1 cellular context compared by ENCODE assay signal in the genomic region with DNA sequence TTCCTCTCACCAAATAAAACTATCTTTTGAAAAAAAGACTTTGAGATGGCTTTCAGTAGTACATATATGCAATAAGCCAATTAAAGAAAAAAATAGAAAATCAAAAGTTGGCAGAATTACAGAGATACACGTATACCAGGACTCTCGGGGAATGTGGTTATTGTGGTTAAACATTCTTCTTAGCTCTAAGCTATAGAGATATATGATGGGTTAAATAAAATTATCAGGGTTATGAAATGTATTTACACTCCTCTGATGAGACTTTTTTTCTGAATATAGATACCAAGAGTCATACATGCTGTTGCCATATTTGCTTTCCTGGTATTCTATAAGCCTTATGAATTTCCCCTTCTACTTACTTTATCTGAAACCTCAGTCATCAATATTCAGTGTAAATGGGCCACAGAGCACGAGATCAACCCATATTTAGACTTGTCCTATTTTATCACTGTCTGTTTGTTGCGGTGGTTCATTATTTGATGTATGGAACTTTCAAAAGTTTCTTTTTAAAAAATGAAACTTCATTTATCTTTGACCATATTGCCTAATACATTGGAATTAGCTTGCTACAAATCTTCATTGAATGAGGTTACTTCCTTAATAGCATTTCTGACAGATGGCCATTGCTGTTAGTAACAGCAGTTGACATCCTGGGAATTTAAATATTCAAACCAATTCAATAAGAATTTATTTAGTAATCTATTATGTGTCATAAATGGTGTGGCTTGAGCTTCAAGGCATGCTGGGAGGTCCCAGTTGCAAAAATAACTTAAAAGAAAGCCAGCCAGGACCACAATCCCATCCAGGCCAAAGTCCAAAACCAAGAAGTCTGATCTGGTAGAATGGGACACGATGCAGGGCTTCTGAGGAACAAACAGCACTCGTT.
TF ChIP-seq lines count a peak whose summit lies in the region.

No MANE protein-coding gene starts in this region.

TF ChIP-seq in IMR-90, 13 proteins besides CTCF, POLR2A, EP300 and RAD21:
- TF ChIP-seq CEBPB (IDR thresholded peaks at IDR 0.05; ENCODE audit: low read depth, low read length): peak; percentile 33; the same call in 1 of the 2 replicates
- TF ChIP-seq RFX5 (IDR thresholded peaks at IDR 0.05; ENCODE audit: low read depth, low read length): no peak
TF ChIP-seq in IMR-90: peak in this region for 1.
